ENCODE assay signal across 13 cellular contexts in the genomic region with DNA sequence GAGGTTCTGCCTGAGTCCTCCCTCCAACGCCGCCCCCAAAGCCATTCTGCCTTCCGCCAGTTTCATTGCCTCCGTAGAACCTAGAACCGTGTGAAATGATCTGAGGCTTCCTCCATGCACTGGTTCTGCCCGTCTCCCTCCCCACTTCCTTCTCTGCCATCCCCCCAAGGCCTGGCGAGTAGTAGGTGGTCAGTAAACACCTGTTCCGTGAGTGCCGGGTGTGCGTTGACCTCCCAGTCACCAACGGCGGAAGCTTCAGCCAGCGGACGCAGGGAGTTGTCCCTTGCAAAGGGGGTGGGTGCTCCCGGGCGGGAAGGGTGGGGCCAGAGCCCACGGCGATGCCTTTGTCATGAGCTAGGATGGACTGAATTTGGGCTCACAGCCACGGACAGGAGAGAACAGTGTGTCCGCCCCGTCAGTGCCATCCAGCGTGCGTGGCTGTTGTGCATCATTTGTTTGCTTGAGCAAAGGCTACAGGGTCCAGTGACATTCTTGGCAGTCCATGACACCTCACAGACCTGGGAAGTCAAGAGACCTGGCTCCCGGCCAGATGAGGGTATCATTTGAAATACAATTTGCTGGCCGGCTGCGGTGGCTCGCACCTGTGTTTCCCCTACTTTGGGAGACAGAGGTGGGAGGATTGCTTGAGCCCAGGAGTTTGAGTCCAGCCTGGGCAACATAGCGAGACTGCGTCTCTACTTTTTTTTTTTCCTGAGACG. TPM values are rescaled to one million over a fixed set of nuclear protein-coding genes. Genes with fewer than 3 reads are reported as not detected.
DNase-seq lines count a peak whose midpoint lies in the region; ATAC-seq and TF ChIP-seq lines count a peak whose summit lies in the region.
"Had no signal": no experiment of that assay in that cellular context is flagged by ENCODE, and none has a peak within 500 bp of the region (broad histone marks: within the 10 kb centered on the region; RNA-seq: fewer than 3 reads in every experiment).

No MANE protein-coding gene starts in this region.

- H3K4me1 Mint-ChIP-seq in effector memory CD8-positive, alpha-beta T cell (ENCODE audit: low read depth in 2 of 2), result peaks cover 3 to 4% of the 10 kb centered on the region in 2 donors

- WGBS in gastroesophageal sphincter (ENCODE audit: low coverage in 1 of 2), 2 donors, result 0 to 30% methylated on average over 8 to 9 of the region's 30 CpGs
- no CpG with 5 or more reads among the region's 30 CpGs for WGBS in neuronal stem cell (ENCODE audit: extremely low coverage in 2 of 2, insufficient read length in 2 of 2, insufficient replicate concordance in 1 of 2), 2 donors
- 44% methylated on average over 30 of the region's 30 CpGs for WGBS in urinary bladder

- peak overlapping the region; percentile 71 for H2AK5ac ChIP-seq in neuronal stem cell (ENCODE audit: low read depth, low read length)

- H2BK120ac ChIP-seq in neuronal stem cell (ENCODE audit: low read depth, low read length), result no peak overlapping the region

- no peak overlapping the region for H2BK12ac ChIP-seq in neuronal stem cell (ENCODE audit: low read length)

- no peaks in the 10 kb centered on the region for H3K27me3 Mint-ChIP-seq in effector memory CD8-positive, alpha-beta T cell

- no peak for TF ChIP-seq CTCF in gastroesophageal sphincter (IDR thresholded peaks at IDR 0.05)
- TF ChIP-seq CTCF in WERI-Rb-1 (IDR thresholded peaks at IDR 0.05; ENCODE audit: low read depth, low read length), result no peak

- H4K91ac ChIP-seq in neuronal stem cell (ENCODE audit: low read depth, low read length, poor library complexity), result no peak overlapping the region

- peak overlapping the region; percentile 96 to 100 (median 100) for H3K27ac ChIP-seq in gastroesophageal sphincter
- H3K27ac ChIP-seq in neuronal stem cell (replicated peaks; ENCODE audit: low read length), result no peak overlapping the region
- H3K27ac ChIP-seq in urinary bladder (ENCODE audit: low read depth), result peak overlapping the region; percentile 61
- no peak overlapping the region for H3K27ac ChIP-seq in WERI-Rb-1

- H3K14ac ChIP-seq in neuronal stem cell (ENCODE audit: low read length), result no peak overlapping the region

- TF ChIP-seq POLR2A in gastroesophageal sphincter (IDR thresholded peaks at IDR 0.05), result peak; percentile 26 to 64

- H3K4ac ChIP-seq in neuronal stem cell (ENCODE audit: low read length), result no peak overlapping the region

- H3K27ac Mint-ChIP-seq in effector memory CD8-positive, alpha-beta T cell, result peak overlapping the region in 1 of 2 donors; percentile 68

- DNase-seq in NCI-H510A treated with DMSO at 0.1 percent for 48 hours (lab: John Stamatoyannopoulos, UW) (peak; percentile 58), NCI-H510A (lab: John Stamatoyannopoulos, UW) (no peak), neuronal stem cell (ENCODE audit: low spot score) (no peak), WERI-Rb-1 (no peak), ecto neural progenitor cell (ENCODE audit: low spot score) (no peak)
- DNase-seq in effector memory CD8-positive, alpha-beta T cell, result no peak
- DNase-seq: activated naive CD4-positive, alpha-beta T cell; effector CD4-positive, alpha-beta T cell; GF-D8; occipital lobe had no signal

- peak; percentile 98 for TF ChIP-seq EP300 in gastroesophageal sphincter (IDR thresholded peaks at IDR 0.05)

- no peak overlapping the region for H3K9ac ChIP-seq in neuronal stem cell (ENCODE audit: low read depth, low read length, poor library complexity)

- peak overlapping the region; percentile 7 to 55 for H3K4me3 ChIP-seq in gastroesophageal sphincter
- H3K4me3 ChIP-seq in neuronal stem cell (ENCODE audit: low read length in 2 of 2), result no peak overlapping the region
- no peak overlapping the region for H3K4me3 ChIP-seq in urinary bladder (ENCODE audit: low read depth, low read length)
- H3K4me3 ChIP-seq in WERI-Rb-1 (ENCODE audit: low read depth, low read length), result no peak overlapping the region

- H3K36me3 ChIP-seq in gastroesophageal sphincter (peaks cover 0 to 31% of the 10 kb centered on the region in 2 donors), neuronal stem cell (replicated peaks in 1 of 2; ENCODE audit: control insufficient read depth in 2 of 2, insufficient read depth in 2 of 2, low read length in 2 of 2) (no peaks in the 10 kb centered on the region), urinary bladder (ENCODE audit: insufficient read depth) (no peaks in the 10 kb centered on the region), WERI-Rb-1 (peaks cover 16% of the 10 kb centered on the region)

- H2BK15ac ChIP-seq in neuronal stem cell (ENCODE audit: low read length), result no peak overlapping the region

- H4K8ac ChIP-seq in neuronal stem cell (ENCODE audit: low read depth, low read length), result no peak overlapping the region

- H3K27me3 ChIP-seq in gastroesophageal sphincter (no peaks in the 10 kb centered on the region), neuronal stem cell (ENCODE audit: control insufficient read depth in 3 of 3, insufficient read depth in 3 of 3, low read depth in 1 of 3, low read length in 3 of 3) (peaks cover 0 to 2% (median 0%) of the 10 kb centered on the region in 3 experiments), WERI-Rb-1 (ENCODE audit: insufficient read depth, low read depth, severe bottlenecking) (no peaks in the 10 kb centered on the region)

- peak; percentile 80 for ATAC-seq in gastroesophageal sphincter
- ATAC-seq in effector memory CD8-positive, alpha-beta T cell (replicated peaks), result no peak
- ATAC-seq: HCT116 had no signal

- H2BK5ac ChIP-seq in neuronal stem cell (ENCODE audit: low read length), result no peak overlapping the region

- no peak overlapping the region for H3K18ac ChIP-seq in neuronal stem cell (ENCODE audit: low read length)

- peaks cover 0 to 99% (median 34%) of the 10 kb centered on the region in 3 donors for H3K4me1 ChIP-seq in gastroesophageal sphincter
- no peaks in the 10 kb centered on the region for H3K4me1 ChIP-seq in neuronal stem cell (ENCODE audit: control insufficient read depth in 2 of 2, insufficient read depth in 1 of 2, low read depth in 1 of 2, low read length in 2 of 2)
- no peaks in the 10 kb centered on the region for H3K4me1 ChIP-seq in urinary bladder (ENCODE audit: insufficient read depth)

- H3K23ac ChIP-seq in neuronal stem cell (ENCODE audit: low read depth, low read length, poor library complexity), result no peak overlapping the region

- no peak overlapping the region for H2AFZ ChIP-seq in neuronal stem cell (ENCODE audit: low read length)

- H3K36me3 Mint-ChIP-seq in effector memory CD8-positive, alpha-beta T cell (ENCODE audit: insufficient read depth), result peaks cover 7% of the 10 kb centered on the region

- no peak overlapping the region for H3K4me2 ChIP-seq in neuronal stem cell (ENCODE audit: insufficient read depth, low read length, poor library complexity, severe bottlenecking)

- H3K9me3 ChIP-seq in gastroesophageal sphincter (no peaks in the 10 kb centered on the region), neuronal stem cell (replicated peaks in 1 of 2; ENCODE audit: control insufficient read depth in 2 of 2, insufficient read depth in 1 of 2, low read depth in 1 of 2, low read length in 2 of 2) (no peaks in the 10 kb centered on the region), WERI-Rb-1 (ENCODE audit: severe bottlenecking) (no peaks in the 10 kb centered on the region)

- no peak overlapping the region for H3K4me3 Mint-ChIP-seq in effector memory CD8-positive, alpha-beta T cell

- H3K79me1 ChIP-seq in neuronal stem cell (ENCODE audit: low read depth, low read length), result no peaks in the 10 kb centered on the region

- no peaks in the 10 kb centered on the region for H3K9me3 Mint-ChIP-seq in effector memory CD8-positive, alpha-beta T cell

RNA-seq across cellular contexts. Expression of a gene that starts 43.1 kb away (rescaled TPM):
- total RNA-seq in gastroesophageal sphincter (100 to 1,000 TPM; 125 to 285 (median 155) TPM), urinary bladder (26.4 TPM)
- 4.0 TPM for polyA plus RNA-seq in neuronal stem cell (2013, experiment 1 of 2)
- polyA plus RNA-seq in neuronal stem cell (2013, experiment 2 of 2), result 4.5 TPM
- 112 TPM for polyA plus RNA-seq in urinary bladder

Comparison
In these comparisons a context has a peak if more than half of its experiments do, and no peak if none do; other contexts are left out.
1. H3K27ac ChIP-seq: peak in gastroesophageal sphincter (4 of 4) and urinary bladder (single experiment); none in neuronal stem cell (single experiment) and WERI-Rb-1 (single experiment).
2. H3K4me3 ChIP-seq: peak in gastroesophageal sphincter (2 of 2); none in neuronal stem cell (0 of 2), urinary bladder (single experiment) and WERI-Rb-1 (single experiment).